1 cellular context compared by ENCODE assay signal in the genomic region with DNA sequence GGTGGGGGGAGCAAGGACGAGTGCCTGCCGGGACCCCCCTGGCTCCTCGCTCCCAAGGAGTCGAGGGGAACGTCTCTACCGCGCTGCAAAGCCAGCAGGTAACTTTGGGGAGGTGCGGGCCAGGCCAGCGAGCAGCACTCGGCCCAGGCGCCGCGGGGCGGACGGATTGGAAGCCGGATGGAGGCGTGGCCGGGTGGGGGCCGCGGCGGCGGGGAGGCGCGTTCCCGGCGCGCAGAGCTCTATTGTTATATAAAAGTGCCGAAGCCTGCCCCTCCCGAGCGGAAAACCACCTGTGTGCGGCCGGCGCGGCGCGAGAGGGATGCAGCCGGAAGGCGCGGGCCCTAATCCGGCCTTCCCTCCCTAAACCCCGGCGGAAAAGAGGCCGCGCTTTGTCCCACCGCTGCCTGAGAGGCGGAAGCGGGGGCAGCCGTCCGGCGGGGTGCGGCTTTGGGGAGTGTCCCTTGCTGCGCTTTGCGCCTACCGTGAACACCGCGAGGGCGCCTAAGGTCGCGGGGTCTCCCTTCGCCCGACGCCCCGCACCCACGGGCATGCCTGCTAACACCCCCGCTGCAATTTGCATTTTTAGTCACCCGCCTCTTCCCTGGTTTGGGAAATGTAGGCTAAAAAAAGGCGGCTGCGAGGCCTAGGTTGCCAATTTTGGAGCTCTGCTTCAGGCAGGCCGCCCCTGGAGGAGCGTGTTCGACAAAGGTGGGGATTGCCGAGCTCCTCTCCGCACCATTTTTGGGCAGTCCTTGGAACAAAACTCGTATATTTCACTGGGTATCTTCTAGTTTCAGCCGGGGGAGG.
TF ChIP-seq lines count a peak whose summit lies in the region.

No MANE protein-coding gene starts in this region.

TF ChIP-seq in HepG2, 621 proteins besides CTCF, POLR2A, EP300 and RAD21 (continued from another document and continues in another):
- TF ChIP-seq ELF3 (CRISPR knock-in tag; IDR thresholded peaks at IDR 0.05), result peak; percentile 71
- TF ChIP-seq SRSF9 (IDR thresholded peaks at IDR 0.05; ENCODE audit: borderline replicate concordance, insufficient read depth, low read depth, low read length, poor library complexity, severe bottlenecking), result no peak
- TF ChIP-seq RBM39 (IDR thresholded peaks at IDR 0.05; ENCODE audit: low read depth, low read length, poor library complexity, severe bottlenecking), result peak; percentile 96
- no peak for TF ChIP-seq MAFG (CRISPR knock-in tag; IDR thresholded peaks at IDR 0.05)
- TF ChIP-seq, protein P1, sequence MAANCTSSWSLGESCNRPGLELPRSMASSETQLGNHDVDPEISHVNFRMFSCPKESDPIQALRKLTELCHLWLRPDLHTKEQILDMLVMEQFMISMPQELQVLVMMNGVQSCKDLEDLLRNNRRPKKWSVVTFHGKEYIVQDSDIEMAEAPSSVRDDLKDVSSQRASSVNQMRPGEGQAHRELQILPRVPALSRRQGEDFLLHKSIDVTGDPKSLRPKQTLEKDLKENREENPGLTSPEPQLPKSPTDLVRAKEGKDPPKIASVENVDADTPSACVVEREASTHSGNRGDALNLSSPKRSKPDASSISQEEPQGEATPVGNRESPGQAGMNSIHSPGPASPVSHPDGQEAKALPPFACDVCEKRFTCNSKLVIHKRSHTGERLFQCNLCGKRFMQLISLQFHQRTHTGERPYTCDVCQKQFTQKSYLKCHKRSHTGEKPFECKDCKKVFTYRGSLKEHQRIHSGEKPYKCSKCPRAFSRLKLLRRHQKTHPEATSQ (CRISPR knock-in tag; IDR thresholded peaks at IDR 0.05; ENCODE audit: borderline replicate concordance), result peak; percentile 52; the same call in 1 of the 2 replicates
- no peak for TF ChIP-seq SIX4 (CRISPR knock-in tag; IDR thresholded peaks at IDR 0.05)
- no peak for TF ChIP-seq IKZF1 (IDR thresholded peaks at IDR 0.05)
- TF ChIP-seq NFIC (IDR thresholded peaks at IDR 0.05; ENCODE audit: low read length), result no peak
- no peak for TF ChIP-seq SRF (IDR thresholded peaks at IDR 0.05; ENCODE audit: low read depth, low read length)
- no peak for TF ChIP-seq CBX1 (IDR thresholded peaks at IDR 0.05; ENCODE audit: low read depth)
- 0 out of 2 replicates have a peak, but pooled peaks have one; percentile 36 for TF ChIP-seq FOSL1 (CRISPR knock-in tag; IDR thresholded peaks at IDR 0.05; ENCODE audit: borderline replicate concordance)
- peak; percentile 67 for TF ChIP-seq SAP130 (CRISPR knock-in tag; IDR thresholded peaks at IDR 0.05; ENCODE audit: low read depth)
- peak; percentile 38; the same call in 1 of the 2 replicates for TF ChIP-seq HOXD1 (CRISPR knock-in tag; IDR thresholded peaks at IDR 0.05)
- TF ChIP-seq ZNF556 (CRISPR knock-in tag; IDR thresholded peaks at IDR 0.05; ENCODE audit: borderline replicate concordance), result no peak
- TF ChIP-seq RBAK (CRISPR knock-in tag; IDR thresholded peaks at IDR 0.05), result 0 out of 2 replicates have a peak, but pooled peaks have one; percentile 19
- peak; percentile 52; the same call in 1 of the 2 replicates for TF ChIP-seq SALL1 (CRISPR knock-in tag; IDR thresholded peaks at IDR 0.05)
- TF ChIP-seq, protein P2, sequence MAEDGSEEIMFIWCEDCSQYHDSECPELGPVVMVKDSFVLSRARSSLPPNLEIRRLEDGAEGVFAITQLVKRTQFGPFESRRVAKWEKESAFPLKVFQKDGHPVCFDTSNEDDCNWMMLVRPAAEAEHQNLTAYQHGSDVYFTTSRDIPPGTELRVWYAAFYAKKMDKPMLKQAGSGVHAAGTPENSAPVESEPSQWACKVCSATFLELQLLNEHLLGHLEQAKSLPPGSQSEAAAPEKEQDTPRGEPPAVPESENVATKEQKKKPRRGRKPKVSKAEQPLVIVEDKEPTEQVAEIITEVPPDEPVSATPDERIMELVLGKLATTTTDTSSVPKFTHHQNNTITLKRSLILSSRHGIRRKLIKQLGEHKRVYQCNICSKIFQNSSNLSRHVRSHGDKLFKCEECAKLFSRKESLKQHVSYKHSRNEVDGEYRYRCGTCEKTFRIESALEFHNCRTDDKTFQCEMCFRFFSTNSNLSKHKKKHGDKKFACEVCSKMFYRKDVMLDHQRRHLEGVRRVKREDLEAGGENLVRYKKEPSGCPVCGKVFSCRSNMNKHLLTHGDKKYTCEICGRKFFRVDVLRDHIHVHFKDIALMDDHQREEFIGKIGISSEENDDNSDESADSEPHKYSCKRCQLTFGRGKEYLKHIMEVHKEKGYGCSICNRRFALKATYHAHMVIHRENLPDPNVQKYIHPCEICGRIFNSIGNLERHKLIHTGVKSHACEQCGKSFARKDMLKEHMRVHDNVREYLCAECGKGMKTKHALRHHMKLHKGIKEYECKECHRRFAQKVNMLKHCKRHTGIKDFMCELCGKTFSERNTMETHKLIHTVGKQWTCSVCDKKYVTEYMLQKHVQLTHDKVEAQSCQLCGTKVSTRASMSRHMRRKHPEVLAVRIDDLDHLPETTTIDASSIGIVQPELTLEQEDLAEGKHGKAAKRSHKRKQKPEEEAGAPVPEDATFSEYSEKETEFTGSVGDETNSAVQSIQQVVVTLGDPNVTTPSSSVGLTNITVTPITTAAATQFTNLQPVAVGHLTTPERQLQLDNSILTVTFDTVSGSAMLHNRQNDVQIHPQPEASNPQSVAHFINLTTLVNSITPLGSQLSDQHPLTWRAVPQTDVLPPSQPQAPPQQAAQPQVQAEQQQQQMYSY (CRISPR knock-in tag; IDR thresholded peaks at IDR 0.05), result peak; percentile 37; the same call in 1 of the 2 replicates
- TF ChIP-seq REXO4 (CRISPR knock-in tag; IDR thresholded peaks at IDR 0.05; ENCODE audit: borderline replicate concordance), result no peak
- TF ChIP-seq, protein P3, sequence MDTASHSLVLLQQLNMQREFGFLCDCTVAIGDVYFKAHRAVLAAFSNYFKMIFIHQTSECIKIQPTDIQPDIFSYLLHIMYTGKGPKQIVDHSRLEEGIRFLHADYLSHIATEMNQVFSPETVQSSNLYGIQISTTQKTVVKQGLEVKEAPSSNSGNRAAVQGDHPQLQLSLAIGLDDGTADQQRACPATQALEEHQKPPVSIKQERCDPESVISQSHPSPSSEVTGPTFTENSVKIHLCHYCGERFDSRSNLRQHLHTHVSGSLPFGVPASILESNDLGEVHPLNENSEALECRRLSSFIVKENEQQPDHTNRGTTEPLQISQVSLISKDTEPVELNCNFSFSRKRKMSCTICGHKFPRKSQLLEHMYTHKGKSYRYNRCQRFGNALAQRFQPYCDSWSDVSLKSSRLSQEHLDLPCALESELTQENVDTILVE (CRISPR knock-in tag; IDR thresholded peaks at IDR 0.05), result peak; percentile 52; the same call in 1 of the 2 replicates
- 0 out of 2 replicates have a peak, but pooled peaks have one; percentile 11 for TF ChIP-seq SP4 (CRISPR knock-in tag; IDR thresholded peaks at IDR 0.05)
- TF ChIP-seq ZNF619 (CRISPR knock-in tag; IDR thresholded peaks at IDR 0.05), result no peak
- no peak for TF ChIP-seq YY1 (IDR thresholded peaks at IDR 0.05; ENCODE audit: insufficient read depth, insufficient replicate concordance, low read depth, low read length)
- no peak for TF ChIP-seq ZNF589 (CRISPR knock-in tag; conservative IDR thresholded peaks at IDR 0.05)
- peak; percentile 60 for TF ChIP-seq BCL6 (CRISPR knock-in tag; IDR thresholded peaks at IDR 0.05)
- TF ChIP-seq GPN1 (CRISPR knock-in tag; IDR thresholded peaks at IDR 0.05; ENCODE audit: borderline replicate concordance), result no peak
- TF ChIP-seq KMT2B (CRISPR knock-in tag; IDR thresholded peaks at IDR 0.05), result peak; percentile 35; the same call in 1 of the 2 replicates
- TF ChIP-seq GABPB1 (CRISPR knock-in tag; IDR thresholded peaks at IDR 0.05), result peak; percentile 86
- TF ChIP-seq, protein P4, sequence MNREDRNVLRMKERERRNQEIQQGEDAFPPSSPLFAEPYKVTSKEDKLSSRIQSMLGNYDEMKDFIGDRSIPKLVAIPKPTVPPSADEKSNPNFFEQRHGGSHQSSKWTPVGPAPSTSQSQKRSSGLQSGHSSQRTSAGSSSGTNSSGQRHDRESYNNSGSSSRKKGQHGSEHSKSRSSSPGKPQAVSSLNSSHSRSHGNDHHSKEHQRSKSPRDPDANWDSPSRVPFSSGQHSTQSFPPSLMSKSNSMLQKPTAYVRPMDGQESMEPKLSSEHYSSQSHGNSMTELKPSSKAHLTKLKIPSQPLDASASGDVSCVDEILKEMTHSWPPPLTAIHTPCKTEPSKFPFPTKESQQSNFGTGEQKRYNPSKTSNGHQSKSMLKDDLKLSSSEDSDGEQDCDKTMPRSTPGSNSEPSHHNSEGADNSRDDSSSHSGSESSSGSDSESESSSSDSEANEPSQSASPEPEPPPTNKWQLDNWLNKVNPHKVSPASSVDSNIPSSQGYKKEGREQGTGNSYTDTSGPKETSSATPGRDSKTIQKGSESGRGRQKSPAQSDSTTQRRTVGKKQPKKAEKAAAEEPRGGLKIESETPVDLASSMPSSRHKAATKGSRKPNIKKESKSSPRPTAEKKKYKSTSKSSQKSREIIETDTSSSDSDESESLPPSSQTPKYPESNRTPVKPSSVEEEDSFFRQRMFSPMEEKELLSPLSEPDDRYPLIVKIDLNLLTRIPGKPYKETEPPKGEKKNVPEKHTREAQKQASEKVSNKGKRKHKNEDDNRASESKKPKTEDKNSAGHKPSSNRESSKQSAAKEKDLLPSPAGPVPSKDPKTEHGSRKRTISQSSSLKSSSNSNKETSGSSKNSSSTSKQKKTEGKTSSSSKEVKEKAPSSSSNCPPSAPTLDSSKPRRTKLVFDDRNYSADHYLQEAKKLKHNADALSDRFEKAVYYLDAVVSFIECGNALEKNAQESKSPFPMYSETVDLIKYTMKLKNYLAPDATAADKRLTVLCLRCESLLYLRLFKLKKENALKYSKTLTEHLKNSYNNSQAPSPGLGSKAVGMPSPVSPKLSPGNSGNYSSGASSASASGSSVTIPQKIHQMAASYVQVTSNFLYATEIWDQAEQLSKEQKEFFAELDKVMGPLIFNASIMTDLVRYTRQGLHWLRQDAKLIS (CRISPR knock-in tag; IDR thresholded peaks at IDR 0.05), result peak; percentile 87; the same call in 1 of the 2 replicates
- no peak; the same call in 1 of the 2 replicates for TF ChIP-seq AKAP8 (CRISPR knock-in tag; IDR thresholded peaks at IDR 0.05)
- peak; percentile 80; the same call in 1 of the 2 replicates for TF ChIP-seq KDM5B (CRISPR knock-in tag; IDR thresholded peaks at IDR 0.05; ENCODE audit: borderline replicate concordance)
- TF ChIP-seq, protein P5, sequence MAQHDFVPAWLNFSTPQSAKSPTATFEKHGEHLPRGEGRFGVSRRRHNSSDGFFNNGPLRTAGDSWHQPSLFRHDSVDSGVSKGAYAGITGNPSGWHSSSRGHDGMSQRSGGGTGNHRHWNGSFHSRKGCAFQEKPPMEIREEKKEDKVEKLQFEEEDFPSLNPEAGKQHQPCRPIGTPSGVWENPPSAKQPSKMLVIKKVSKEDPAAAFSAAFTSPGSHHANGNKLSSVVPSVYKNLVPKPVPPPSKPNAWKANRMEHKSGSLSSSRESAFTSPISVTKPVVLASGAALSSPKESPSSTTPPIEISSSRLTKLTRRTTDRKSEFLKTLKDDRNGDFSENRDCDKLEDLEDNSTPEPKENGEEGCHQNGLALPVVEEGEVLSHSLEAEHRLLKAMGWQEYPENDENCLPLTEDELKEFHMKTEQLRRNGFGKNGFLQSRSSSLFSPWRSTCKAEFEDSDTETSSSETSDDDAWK (CRISPR knock-in tag; IDR thresholded peaks at IDR 0.05), result no peak
- TF ChIP-seq, protein P6, sequence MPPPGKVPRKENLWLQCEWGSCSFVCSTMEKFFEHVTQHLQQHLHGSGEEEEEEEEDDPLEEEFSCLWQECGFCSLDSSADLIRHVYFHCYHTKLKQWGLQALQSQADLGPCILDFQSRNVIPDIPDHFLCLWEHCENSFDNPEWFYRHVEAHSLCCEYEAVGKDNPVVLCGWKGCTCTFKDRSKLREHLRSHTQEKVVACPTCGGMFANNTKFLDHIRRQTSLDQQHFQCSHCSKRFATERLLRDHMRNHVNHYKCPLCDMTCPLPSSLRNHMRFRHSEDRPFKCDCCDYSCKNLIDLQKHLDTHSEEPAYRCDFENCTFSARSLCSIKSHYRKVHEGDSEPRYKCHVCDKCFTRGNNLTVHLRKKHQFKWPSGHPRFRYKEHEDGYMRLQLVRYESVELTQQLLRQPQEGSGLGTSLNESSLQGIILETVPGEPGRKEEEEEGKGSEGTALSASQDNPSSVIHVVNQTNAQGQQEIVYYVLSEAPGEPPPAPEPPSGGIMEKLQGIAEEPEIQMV (CRISPR knock-in tag; IDR thresholded peaks at IDR 0.05; ENCODE audit: low read depth), result no peak
- TF ChIP-seq ZNF557 (CRISPR knock-in tag; IDR thresholded peaks at IDR 0.05), result no peak
- TF ChIP-seq, protein P7, sequence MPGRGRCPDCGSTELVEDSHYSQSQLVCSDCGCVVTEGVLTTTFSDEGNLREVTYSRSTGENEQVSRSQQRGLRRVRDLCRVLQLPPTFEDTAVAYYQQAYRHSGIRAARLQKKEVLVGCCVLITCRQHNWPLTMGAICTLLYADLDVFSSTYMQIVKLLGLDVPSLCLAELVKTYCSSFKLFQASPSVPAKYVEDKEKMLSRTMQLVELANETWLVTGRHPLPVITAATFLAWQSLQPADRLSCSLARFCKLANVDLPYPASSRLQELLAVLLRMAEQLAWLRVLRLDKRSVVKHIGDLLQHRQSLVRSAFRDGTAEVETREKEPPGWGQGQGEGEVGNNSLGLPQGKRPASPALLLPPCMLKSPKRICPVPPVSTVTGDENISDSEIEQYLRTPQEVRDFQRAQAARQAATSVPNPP (CRISPR knock-in tag; IDR thresholded peaks at IDR 0.05), result 0 out of 2 replicates have a peak, but pooled peaks have one; percentile 53
- TF ChIP-seq, protein P8, sequence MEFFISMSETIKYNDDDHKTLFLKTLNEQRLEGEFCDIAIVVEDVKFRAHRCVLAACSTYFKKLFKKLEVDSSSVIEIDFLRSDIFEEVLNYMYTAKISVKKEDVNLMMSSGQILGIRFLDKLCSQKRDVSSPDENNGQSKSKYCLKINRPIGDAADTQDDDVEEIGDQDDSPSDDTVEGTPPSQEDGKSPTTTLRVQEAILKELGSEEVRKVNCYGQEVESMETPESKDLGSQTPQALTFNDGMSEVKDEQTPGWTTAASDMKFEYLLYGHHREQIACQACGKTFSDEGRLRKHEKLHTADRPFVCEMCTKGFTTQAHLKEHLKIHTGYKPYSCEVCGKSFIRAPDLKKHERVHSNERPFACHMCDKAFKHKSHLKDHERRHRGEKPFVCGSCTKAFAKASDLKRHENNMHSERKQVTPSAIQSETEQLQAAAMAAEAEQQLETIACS (CRISPR knock-in tag; IDR thresholded peaks at IDR 0.05), result peak; percentile 84
